1 cellular context compared by ENCODE assay signal in the genomic region with DNA sequence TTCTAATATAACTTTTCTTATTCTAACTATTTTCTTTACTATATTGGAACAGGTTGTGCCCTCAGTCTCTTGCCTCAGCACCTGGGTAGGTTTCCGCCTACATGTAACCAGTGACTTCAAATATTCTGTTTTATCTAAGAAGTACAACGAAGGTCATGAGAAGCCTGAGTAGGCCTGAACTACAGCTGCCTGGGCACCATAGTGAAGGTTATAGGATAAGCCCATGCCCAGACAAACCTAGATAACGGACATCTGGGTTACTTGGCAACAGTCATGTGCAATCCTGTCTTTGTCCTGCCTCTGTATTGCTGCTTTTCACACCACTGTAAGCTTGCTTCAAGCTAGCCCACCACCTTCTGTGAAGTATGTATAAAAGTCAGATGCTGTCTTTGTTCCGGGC.
TF ChIP-seq lines count a peak whose summit lies in the region.

No MANE protein-coding gene starts in this region.

TF ChIP-seq in GM12878, 131 proteins besides CTCF, POLR2A, EP300 and RAD21:
- TF ChIP-seq RCOR1 (conservative IDR thresholded peaks at IDR 0.05; ENCODE audit: low read depth, low read length), result no peak
- no peak for TF ChIP-seq MEF2B (IDR thresholded peaks at IDR 0.05; ENCODE audit: partially characterized antibody, poor library complexity, severe bottlenecking)
- TF ChIP-seq ATF7 (IDR thresholded peaks at IDR 0.05; ENCODE audit: low read depth), result no peak
- TF ChIP-seq ETV6 (conservative IDR thresholded peaks at IDR 0.05 in 1 of 2, IDR thresholded peaks at IDR 0.05 in 1 of 2; ENCODE audit: borderline replicate concordance in 1 of 2, low read depth in 1 of 2), result no peak
- TF ChIP-seq, protein P1, sequence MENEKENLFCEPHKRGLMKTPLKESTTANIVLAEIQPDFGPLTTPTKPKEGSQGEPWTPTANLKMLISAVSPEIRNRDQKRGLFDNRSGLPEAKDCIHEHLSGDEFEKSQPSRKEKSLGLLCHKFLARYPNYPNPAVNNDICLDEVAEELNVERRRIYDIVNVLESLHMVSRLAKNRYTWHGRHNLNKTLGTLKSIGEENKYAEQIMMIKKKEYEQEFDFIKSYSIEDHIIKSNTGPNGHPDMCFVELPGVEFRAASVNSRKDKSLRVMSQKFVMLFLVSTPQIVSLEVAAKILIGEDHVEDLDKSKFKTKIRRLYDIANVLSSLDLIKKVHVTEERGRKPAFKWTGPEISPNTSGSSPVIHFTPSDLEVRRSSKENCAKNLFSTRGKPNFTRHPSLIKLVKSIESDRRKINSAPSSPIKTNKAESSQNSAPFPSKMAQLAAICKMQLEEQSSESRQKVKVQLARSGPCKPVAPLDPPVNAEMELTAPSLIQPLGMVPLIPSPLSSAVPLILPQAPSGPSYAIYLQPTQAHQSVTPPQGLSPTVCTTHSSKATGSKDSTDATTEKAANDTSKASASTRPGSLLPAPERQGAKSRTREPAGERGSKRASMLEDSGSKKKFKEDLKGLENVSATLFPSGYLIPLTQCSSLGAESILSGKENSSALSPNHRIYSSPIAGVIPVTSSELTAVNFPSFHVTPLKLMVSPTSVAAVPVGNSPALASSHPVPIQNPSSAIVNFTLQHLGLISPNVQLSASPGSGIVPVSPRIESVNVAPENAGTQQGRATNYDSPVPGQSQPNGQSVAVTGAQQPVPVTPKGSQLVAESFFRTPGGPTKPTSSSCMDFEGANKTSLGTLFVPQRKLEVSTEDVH (IDR thresholded peaks at IDR 0.05; ENCODE audit: low read depth, partially characterized antibody), result no peak
- no peak for TF ChIP-seq HCFC1 (IDR thresholded peaks at IDR 0.05; ENCODE audit: low read length)
- no peak for TF ChIP-seq SIN3A (IDR thresholded peaks at IDR 0.05; ENCODE audit: low read depth, low read length)
- TF ChIP-seq, protein P2, sequence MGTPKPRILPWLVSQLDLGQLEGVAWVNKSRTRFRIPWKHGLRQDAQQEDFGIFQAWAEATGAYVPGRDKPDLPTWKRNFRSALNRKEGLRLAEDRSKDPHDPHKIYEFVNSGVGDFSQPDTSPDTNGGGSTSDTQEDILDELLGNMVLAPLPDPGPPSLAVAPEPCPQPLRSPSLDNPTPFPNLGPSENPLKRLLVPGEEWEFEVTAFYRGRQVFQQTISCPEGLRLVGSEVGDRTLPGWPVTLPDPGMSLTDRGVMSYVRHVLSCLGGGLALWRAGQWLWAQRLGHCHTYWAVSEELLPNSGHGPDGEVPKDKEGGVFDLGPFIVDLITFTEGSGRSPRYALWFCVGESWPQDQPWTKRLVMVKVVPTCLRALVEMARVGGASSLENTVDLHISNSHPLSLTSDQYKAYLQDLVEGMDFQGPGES (IDR thresholded peaks at IDR 0.05), result no peak
- TF ChIP-seq BHLHE40 (IDR thresholded peaks at IDR 0.05; ENCODE audit: borderline replicate concordance in 1 of 2, low read depth in 2 of 2, low read length in 1 of 2), result no peak
- no peak for TF ChIP-seq SMAD1 (IDR thresholded peaks at IDR 0.05; ENCODE audit: low read depth, partially characterized antibody)
- no peak for TF ChIP-seq HDGF (IDR thresholded peaks at IDR 0.05)
- no peak for TF ChIP-seq MTA2 (IDR thresholded peaks at IDR 0.05; ENCODE audit: low read depth)
- TF ChIP-seq ZNF24 (IDR thresholded peaks at IDR 0.05), result no peak
- TF ChIP-seq MXI1 (IDR thresholded peaks at IDR 0.05; ENCODE audit: low read depth, low read length), result no peak
- TF ChIP-seq SRF (IDR thresholded peaks at IDR 0.05; ENCODE audit: low read depth in 2 of 2, low read length in 2 of 2), result no peak
- no peak for TF ChIP-seq CREM (IDR thresholded peaks at IDR 0.05; ENCODE audit: low read depth)
- TF ChIP-seq, protein P3, sequence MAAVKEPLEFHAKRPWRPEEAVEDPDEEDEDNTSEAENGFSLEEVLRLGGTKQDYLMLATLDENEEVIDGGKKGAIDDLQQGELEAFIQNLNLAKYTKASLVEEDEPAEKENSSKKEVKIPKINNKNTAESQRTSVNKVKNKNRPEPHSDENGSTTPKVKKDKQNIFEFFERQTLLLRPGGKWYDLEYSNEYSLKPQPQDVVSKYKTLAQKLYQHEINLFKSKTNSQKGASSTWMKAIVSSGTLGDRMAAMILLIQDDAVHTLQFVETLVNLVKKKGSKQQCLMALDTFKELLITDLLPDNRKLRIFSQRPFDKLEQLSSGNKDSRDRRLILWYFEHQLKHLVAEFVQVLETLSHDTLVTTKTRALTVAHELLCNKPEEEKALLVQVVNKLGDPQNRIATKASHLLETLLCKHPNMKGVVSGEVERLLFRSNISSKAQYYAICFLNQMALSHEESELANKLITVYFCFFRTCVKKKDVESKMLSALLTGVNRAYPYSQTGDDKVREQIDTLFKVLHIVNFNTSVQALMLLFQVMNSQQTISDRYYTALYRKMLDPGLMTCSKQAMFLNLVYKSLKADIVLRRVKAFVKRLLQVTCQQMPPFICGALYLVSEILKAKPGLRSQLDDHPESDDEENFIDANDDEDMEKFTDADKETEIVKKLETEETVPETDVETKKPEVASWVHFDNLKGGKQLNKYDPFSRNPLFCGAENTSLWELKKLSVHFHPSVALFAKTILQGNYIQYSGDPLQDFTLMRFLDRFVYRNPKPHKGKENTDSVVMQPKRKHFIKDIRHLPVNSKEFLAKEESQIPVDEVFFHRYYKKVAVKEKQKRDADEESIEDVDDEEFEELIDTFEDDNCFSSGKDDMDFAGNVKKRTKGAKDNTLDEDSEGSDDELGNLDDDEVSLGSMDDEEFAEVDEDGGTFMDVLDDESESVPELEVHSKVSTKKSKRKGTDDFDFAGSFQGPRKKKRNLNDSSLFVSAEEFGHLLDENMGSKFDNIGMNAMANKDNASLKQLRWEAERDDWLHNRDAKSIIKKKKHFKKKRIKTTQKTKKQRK (IDR thresholded peaks at IDR 0.05; ENCODE audit: low read depth, low read length), result no peak
- no peak for TF ChIP-seq ZSCAN29 (IDR thresholded peaks at IDR 0.05)
TF ChIP-seq in GM12878: peak in this region for 0.
